15 cellular contexts compared by ENCODE assay signal in the genomic region with DNA sequence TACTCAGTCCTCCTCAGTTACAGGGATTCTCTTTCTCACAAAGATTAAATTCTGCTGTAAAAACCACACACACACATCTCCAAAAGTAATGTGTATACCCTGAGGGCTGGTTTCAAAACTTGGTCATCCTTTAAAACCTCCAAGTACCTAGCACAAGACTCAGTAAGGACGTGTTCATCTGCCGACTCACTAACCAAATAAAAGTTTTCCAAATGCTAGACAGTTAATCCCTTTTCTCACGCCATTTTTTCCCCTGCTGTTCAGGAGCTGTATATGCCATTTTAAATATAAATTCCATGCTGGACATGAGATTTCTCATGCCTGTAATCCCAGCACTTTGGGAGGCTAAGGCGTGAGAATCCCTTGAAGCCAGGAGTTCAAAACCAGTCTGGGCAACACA. TPM values are rescaled to one million over a fixed set of nuclear protein-coding genes. Genes with fewer than 3 reads are reported as not detected.
A peak's percentile ranks its signal among the peaks of the same experiment; 100 is the strongest.
DNase-seq lines count a peak whose midpoint lies in the region; ATAC-seq and TF ChIP-seq lines count a peak whose summit lies in the region.
"Had no signal": no experiment of that assay in that cellular context is flagged by ENCODE, and none has a peak within 500 bp of the region (broad histone marks: within the 10 kb centered on the region; RNA-seq: fewer than 3 reads in every experiment).

No MANE protein-coding gene starts in this region.

- 0 out of 2 replicates have a peak, but pooled peaks have one; percentile 22 for TF ChIP-seq CTCF in OCI-LY7 (conservative IDR thresholded peaks at IDR 0.05; ENCODE audit: low read length)
- no peak for TF ChIP-seq CTCF in epithelial cell of esophagus (IDR thresholded peaks at IDR 0.05; ENCODE audit: insufficient read depth, low read depth, low read length, missing control alignments)

- DNase-seq in NCI-H82 (lab: John Stamatoyannopoulos, UW) (peak; percentile 21), NCI-H82 treated with DMSO at 0.1 percent for 48 hours (lab: John Stamatoyannopoulos, UW; ENCODE audit: unreplicated experiment) (no peak), OCI-LY7 (ENCODE audit: low spot score) (peak; percentile 3), epithelial cell of esophagus (ENCODE audit: low read depth) (peak; percentile 89), skeletal muscle cell (ENCODE audit: low read depth) (peak; percentile 40), KBM-7 (no peak), inferior parietal cortex (ENCODE audit: extremely low spot score) (no peak)
- DNase-seq: activated CD4-positive, alpha-beta T cell treated with anti-CD3 and anti-CD28 coated beads for 4 hours; central memory CD4-positive, alpha-beta T cell; natural killer cell; NCI-H1694 treated with DMSO at 0.1 percent for 48 hours; small intestine; upper lobe of left lung had no signal

- H3K4me3 ChIP-seq in OCI-LY7 (ENCODE audit: low read depth, low read length, poor library complexity, severe bottlenecking) (no peak overlapping the region), epithelial cell of esophagus (ENCODE audit: low read length) (no peak overlapping the region), skeletal muscle cell (ENCODE audit: low read depth, low read length) (no peak overlapping the region)
- H3K4me3 ChIP-seq: upper lobe of left lung had no signal

- no peaks in the 10 kb centered on the region for H3K9me3 ChIP-seq in OCI-LY7 (ENCODE audit: low read length)
- H3K9me3 ChIP-seq: upper lobe of left lung had no signal

- no peak overlapping the region for H2AFZ ChIP-seq in OCI-LY7 (ENCODE audit: low read length)

- H3K27ac ChIP-seq in OCI-LY7 (ENCODE audit: low read depth, low read length, poor library complexity, severe bottlenecking), result no peak overlapping the region
- H3K27ac ChIP-seq: upper lobe of left lung had no signal

- intact Hi-C loops in OCI-LY7 (cut with micrococcal nuclease; ENCODE audit: unreplicated experiment), result no loop called here

- in situ Hi-C loops in KBM-7 (cut with MboI; ENCODE audit: low pct_unique_long_range_greater_than_20kb, low sequenced_read_pairs), result no loop called here

- no peak for ATAC-seq in GM21526 (IDR thresholded peaks at IDR 0.05; ENCODE audit: low FRiP score, unreplicated experiment)
- ATAC-seq: esophagus mucosa, natural killer cell had no signal

- BruUV-seq in OCI-LY7 (replicated peaks; lab: Mats Ljungman, UMichigan), result no TSS peak

- H4K20me1 ChIP-seq in OCI-LY7 (ENCODE audit: insufficient read depth, low read length), result no peaks in the 10 kb centered on the region

- H3K4me1 ChIP-seq in OCI-LY7 (ENCODE audit: insufficient read depth, low read length, poor library complexity, severe bottlenecking), result peaks cover 34% of the 10 kb centered on the region

- no peaks in the 10 kb centered on the region for H3K36me3 ChIP-seq in OCI-LY7 (ENCODE audit: insufficient read depth, low read length)
- H3K36me3 ChIP-seq: upper lobe of left lung had no signal

- CTCF ChIA-PET in OCI-LY7 (lab: Charles Lee; ENCODE audit: unreplicated experiment), result no interaction called here

- H3K79me2 ChIP-seq in OCI-LY7 (ENCODE audit: insufficient read depth, low read depth, low read length), result peaks cover 8% of the 10 kb centered on the region; the same call in 1 of the 2 replicates

- no peaks in the 10 kb centered on the region for H3K9me2 ChIP-seq in OCI-LY7 (ENCODE audit: insufficient read depth, low read length)

- POLR2A ChIA-PET in OCI-LY7 (lab: Charles Lee), result interaction anchor here (0.6 to 1.0 kb wide), 2 partner anchors 275 to 885 kb away, joined by 3 to 6 read pairs; partner anchors contain the start of gene EIF2S3

- no peak overlapping the region for H3K4me2 ChIP-seq in OCI-LY7 (ENCODE audit: low read length)

RNA-seq across cellular contexts. Expression of gene SAT1, which starts 3.9 kb away (rescaled TPM):
- 46.9 and 75.9 TPM in 2 replicates for total RNA-seq in OCI-LY7 (2014; rRNA removed; shearing (Covaris generic))
- 50.7 and 56.8 TPM in 2 replicates for total RNA-seq in OCI-LY7 (2022)

RNA-seq across cellular contexts. Expression of gene ACOT9, which starts 35.9 kb away (rescaled TPM):
- 9.0 and 10.6 TPM in 2 replicates for total RNA-seq in OCI-LY7 (2014; rRNA removed; shearing (Covaris generic))
- total RNA-seq in OCI-LY7 (2022), result 1.9 and 2.1 TPM in 2 replicates

Comparison
In these comparisons a context has a peak if more than half of its experiments do, and no peak if none do; other contexts are left out.
1. DNase-seq: peak in NCI-H82 (single experiment), OCI-LY7 (single experiment), epithelial cell of esophagus (single experiment) and skeletal muscle cell (single experiment); none in NCI-H82 treated with DMSO at 0.1 percent for 48 hours (single experiment), KBM-7 (single experiment) and inferior parietal cortex (single experiment).